Comparison of ENCODE assay signal across 7 cellular contexts in the genomic region with DNA sequence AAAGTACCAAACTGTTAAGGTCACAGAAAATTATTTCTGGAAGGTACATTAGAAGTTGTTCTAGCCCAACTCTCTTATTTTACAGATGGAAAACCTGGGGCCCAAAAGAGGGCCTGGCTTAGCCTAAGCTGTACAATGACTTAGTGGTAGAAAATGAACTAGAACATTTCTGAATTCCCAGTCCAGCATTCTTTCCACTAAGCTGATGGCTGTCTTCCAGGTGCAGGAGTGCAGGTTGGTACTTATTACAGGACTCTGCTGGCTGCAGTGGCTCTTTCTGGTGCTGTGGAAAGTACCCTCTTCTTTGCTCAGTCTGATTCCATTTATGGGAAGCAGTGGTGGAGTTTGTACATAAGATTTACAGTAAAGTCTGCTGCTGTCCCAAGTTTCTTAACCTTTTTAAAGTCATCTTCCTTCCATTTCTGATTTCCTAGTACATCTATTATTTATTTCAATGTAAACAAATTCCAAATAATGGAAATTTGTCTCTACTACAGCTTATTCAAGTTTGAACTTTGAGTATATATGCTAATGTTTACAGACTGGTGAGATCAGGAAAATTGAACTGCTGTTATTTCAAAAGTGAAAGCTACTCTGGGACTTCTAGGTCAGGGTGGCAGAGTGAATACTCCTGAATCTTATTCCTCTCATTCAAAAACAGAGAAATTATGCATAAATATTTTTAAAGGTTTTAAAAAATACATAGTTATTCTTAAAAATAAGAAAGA.
A peak's percentile ranks its signal among the peaks of the same experiment; 100 is the strongest.
DNase-seq lines count a peak whose midpoint lies in the region; ATAC-seq, FAIRE-seq and TF ChIP-seq lines count a peak whose summit lies in the region.
"Not testable (repeated sequence)": the region's sequence is repeated elsewhere in the genome, so short reads cannot be mapped to it uniquely, and the experiment has no call there.

No MANE protein-coding gene starts in this region.

- not testable (repeated sequence) for H3K36me3 ChIP-seq in RWPE2 (ENCODE audit: low read depth); GM12878 (ENCODE audit: control insufficient read depth in 2 of 2, insufficient read depth in 2 of 2, low read length in 1 of 2); esophagus squamous epithelium; left ventricle myocardium inferior; right lobe of liver; prostate gland; thoracic aorta

- RAD21 ChIA-PET in GM12878 (lab: Charles Lee; ENCODE audit: unreplicated experiment) = interaction anchor here (0.9 kb wide), 1 partner anchor 200 kb away, joined by 3 read pairs; no protein-coding TSS in a partner anchor

- POLR2A ChIA-PET in GM12878 (lab: Charles Lee) = not testable (repeated sequence)

- ATAC-seq in RWPE2 (ENCODE audit: low read depth) (0 out of 3 replicates have a peak, but pooled peaks have one; percentile 38), GM12878 (peak; percentile 48; the same call in 1 of the 3 replicates), right lobe of liver (peak; percentile 79 to 87 (median 82)), thoracic aorta (ENCODE audit: insufficient number of reproducible peaks, low FRiP score, low read depth) (peak; percentile 76)

- TF ChIP-seq RAD21 in GM12878 (IDR thresholded peaks at IDR 0.05; ENCODE audit: insufficient read depth, low read depth, low read length) = not testable (repeated sequence)

- H3K27ac ChIP-seq in RWPE2 (ENCODE audit: poor library complexity, severe bottlenecking); GM12878 (ENCODE audit: control insufficient read depth, insufficient read depth): not testable (repeated sequence)
- peak overlapping the region in 3 of 4 donors; percentile 30 to 39 (median 38) for H3K27ac ChIP-seq in esophagus squamous epithelium
- peak overlapping the region; percentile 75 for H3K27ac ChIP-seq in left ventricle myocardium inferior (replicated peaks)
- peak overlapping the region; percentile 43 to 67 (median 65) for H3K27ac ChIP-seq in right lobe of liver
- peak overlapping the region; percentile 38 to 47 for H3K27ac ChIP-seq in prostate gland
- H3K27ac ChIP-seq in thoracic aorta = peak overlapping the region; percentile 75 to 78

- intact Hi-C loops in GM12878 (cut with micrococcal nuclease; ENCODE audit: unreplicated experiment); esophagus squamous epithelium (cut with DNase I); left ventricle myocardium inferior (cut with micrococcal nuclease); right lobe of liver (cut with DNase I); prostate gland (cut with DNase I): not testable (repeated sequence)

- not testable (repeated sequence) for TF ChIP-seq EP300 in GM12878 (IDR thresholded peaks at IDR 0.05; ENCODE audit: borderline replicate concordance in 1 of 2, control insufficient read depth in 1 of 2, low read depth in 2 of 2, low read length in 2 of 2)

- not testable (repeated sequence) for H3K9me3 ChIP-seq in RWPE2 (ENCODE audit: severe bottlenecking); GM12878 (replicated peaks; ENCODE audit: control insufficient read depth, insufficient read depth, low read length); esophagus squamous epithelium; left ventricle myocardium inferior (replicated peaks); right lobe of liver; prostate gland; thoracic aorta

- SMC1A ChIA-PET in GM12878 (lab: Charles Lee; ENCODE audit: uncharacterized antibody, unreplicated experiment) = interaction anchor here (1.5 to 1.7 kb wide), 2 partner anchors 10 to 54 kb away, joined by 3 to 5 read pairs; no protein-coding TSS in a partner anchor

- H3K4me3 ChIP-seq in RWPE2 (ENCODE audit: severe bottlenecking); GM12878; esophagus squamous epithelium; left ventricle myocardium inferior; right lobe of liver; prostate gland: not testable (repeated sequence)
- peak overlapping the region; percentile 29 for H3K4me3 ChIP-seq in thoracic aorta

- not testable (repeated sequence) for H3K4me2 ChIP-seq in GM12878 (ENCODE audit: control insufficient read depth, insufficient read depth)

- BruUV-seq in GM12878 (replicated peaks; lab: Mats Ljungman, UMichigan) = not testable (repeated sequence)

- peak; percentile 91 for FAIRE-seq in GM12878 (lab: Jason Lieb, UNC)

- not testable (repeated sequence) for H3K4me1 ChIP-seq in RWPE2 (ENCODE audit: insufficient read depth, poor library complexity, severe bottlenecking); GM12878 (ENCODE audit: control insufficient read depth, insufficient read depth, low read length); prostate gland (replicated peaks)
- H3K4me1 ChIP-seq in esophagus squamous epithelium = peaks cover 0 to 26% (median 3%) of the 10 kb centered on the region in 3 donors
- peaks cover 80% of the 10 kb centered on the region for H3K4me1 ChIP-seq in left ventricle myocardium inferior
- H3K4me1 ChIP-seq in right lobe of liver = peaks cover 0 to 13% (median 0%) of the 10 kb centered on the region in 4 donors
- H3K4me1 ChIP-seq in thoracic aorta (ENCODE audit: control insufficient read depth in 1 of 2, low read depth in 2 of 2) = peaks cover 23 to 57% of the 10 kb centered on the region in 2 donors

- H3K79me2 ChIP-seq in GM12878 (ENCODE audit: control insufficient read depth, insufficient read depth, low read length) = not testable (repeated sequence)

- not testable (repeated sequence) for H3K27me3 ChIP-seq in RWPE2 (ENCODE audit: insufficient read depth, poor library complexity, severe bottlenecking); GM12878 (replicated peaks in 1 of 2; ENCODE audit: control insufficient read depth in 2 of 2, insufficient read depth in 2 of 2, low read length in 1 of 2); esophagus squamous epithelium; left ventricle myocardium inferior (ENCODE audit: low read depth); right lobe of liver; prostate gland (replicated peaks; ENCODE audit: insufficient read depth); thoracic aorta (replicated peaks; ENCODE audit: insufficient read depth)

- not testable (repeated sequence) for DNase-seq in RWPE2 (ENCODE audit: low spot score); GM12878 (ENCODE audit: low read depth, low spot score); esophagus squamous epithelium (lab: John Stamatoyannopoulos, UW); left ventricle myocardium inferior; right lobe of liver; prostate gland (ENCODE audit: low spot score); thoracic aorta (ENCODE audit: low spot score)

- not testable (repeated sequence) for H4K20me1 ChIP-seq in GM12878 (ENCODE audit: control insufficient read depth, insufficient read depth)

- H2AFZ ChIP-seq in GM12878 (ENCODE audit: control insufficient read depth, low read depth, low read length) = not testable (repeated sequence)

- not testable (repeated sequence) for H3K9ac ChIP-seq in GM12878 (ENCODE audit: control insufficient read depth, insufficient read depth, low read length)

- in situ Hi-C loops in GM12878 (cut with MboI) = not testable (repeated sequence)

- TF ChIP-seq POLR2A in GM12878 (IDR thresholded peaks at IDR 0.05; ENCODE audit: low read depth, low read length); esophagus squamous epithelium (IDR thresholded peaks at IDR 0.05); right lobe of liver (IDR thresholded peaks at IDR 0.05); prostate gland (IDR thresholded peaks at IDR 0.05): not testable (repeated sequence)

- TF ChIP-seq CTCF in RWPE2 (IDR thresholded peaks at IDR 0.05; ENCODE audit: poor library complexity, severe bottlenecking); GM12878 (IDR thresholded peaks at IDR 0.05 in 2 of 3, conservative IDR thresholded peaks at IDR 0.05 in 1 of 3; ENCODE audit: control insufficient read depth in 2 of 3, extremely low read depth in 1 of 3, insufficient read depth in 1 of 3, low read depth in 3 of 3, low read length in 3 of 3); esophagus squamous epithelium (IDR thresholded peaks at IDR 0.05); left ventricle myocardium inferior (IDR thresholded peaks at IDR 0.05; ENCODE audit: borderline replicate concordance); right lobe of liver (IDR thresholded peaks at IDR 0.05); prostate gland (IDR thresholded peaks at IDR 0.05); thoracic aorta (IDR thresholded peaks at IDR 0.05): not testable (repeated sequence)

- CTCF ChIA-PET in GM12878 (lab: Yijun Ruan, JAX) = interaction anchor here (1.4 to 1.5 kb wide), 2 partner anchors 30 to 49 kb away, joined by 3 read pairs; no protein-coding TSS in a partner anchor
